ENCODE assay signal across 22 cellular contexts in genomic region chr10:86931872-86932271, GRCh38. TPM values are rescaled to one million over a fixed set of nuclear protein-coding genes. Genes with fewer than 3 reads are reported as not detected.
DNase-seq lines count a peak whose midpoint lies in the region; ATAC-seq and TF ChIP-seq lines count a peak whose summit lies in the region.
"Had no signal": no experiment of that assay in that cellular context is flagged by ENCODE, and none has a peak within 500 bp of the region (broad histone marks: within the 10 kb centered on the region; RNA-seq: fewer than 3 reads in every experiment).

No MANE protein-coding gene starts in this region.

- peaks cover 12% of the 10 kb centered on the region; the same call in 1 of the 2 replicates for H4K20me1 ChIP-seq in GM23338 (replicated peaks; ENCODE audit: insufficient read depth)

- 67 to 83% (median 80%) methylated on average over 1 of the region's 1 CpG for WGBS in spleen, 5 donors

- intact Hi-C loops in activated CD8-positive, alpha-beta T cell treated with anti-CD3 and anti-CD28 coated beads for 36 hours (cut with micrococcal nuclease): no loop called here
- intact Hi-C loops in spleen (cut with DNase I; ENCODE audit: low total_unique reads): no loop called here

- POLR2A ChIA-PET in activated CD8-positive, alpha-beta T cell treated with anti-CD3 and anti-CD28 coated beads for 36 hours (lab: Charles Lee): no interaction called here

- H3K79me2 ChIP-seq in GM23338 (replicated peaks; ENCODE audit: insufficient read depth): no peaks in the 10 kb centered on the region

- peaks cover 21% of the 10 kb centered on the region for H3K27me3 Mint-ChIP-seq in GM23338 (ENCODE audit: insufficient read depth, low read depth, poor library complexity)
- H3K27me3 Mint-ChIP-seq in activated CD8-positive, alpha-beta T cell treated with anti-CD3 and anti-CD28 coated beads for 36 hours: no peaks in the 10 kb centered on the region
- H3K27me3 Mint-ChIP-seq: stimulated activated naive CD8-positive, alpha-beta T cell treated with anti-CD3 and anti-CD28 coated beads, Interleukin-15, amount 100 ng/mL, for 72 hours had no signal

- H3K9me3 Mint-ChIP-seq in GM23338: no peaks in the 10 kb centered on the region
- H3K9me3 Mint-ChIP-seq in activated CD8-positive, alpha-beta T cell treated with anti-CD3 and anti-CD28 coated beads for 36 hours: no peaks in the 10 kb centered on the region
- H3K9me3 Mint-ChIP-seq: immature natural killer cell; stimulated activated naive CD8-positive, alpha-beta T cell treated with anti-CD3 and anti-CD28 coated beads, Interleukin-15, amount 100 ng/mL, for 72 hours had no signal

- H3K36me3 ChIP-seq in GM23338 (ENCODE audit: insufficient read depth) (peaks cover 17% of the 10 kb centered on the region), thoracic aorta (peaks cover 15% of the 10 kb centered on the region), spleen (peaks cover 0 to 62% (median 6%) of the 10 kb centered on the region in 6 donors)
- H3K36me3 ChIP-seq: colonic mucosa had no signal

- H3K27ac ChIP-seq in GM23338 (ENCODE audit: low read depth): no peak overlapping the region; the same call in 1 of the 2 replicates
- peak overlapping the region; percentile 4 to 15 for H3K27ac ChIP-seq in thoracic aorta
- no peak overlapping the region for H3K27ac ChIP-seq in spleen
- H3K27ac ChIP-seq: colonic mucosa, HL-60, RWPE1 had no signal

- no peak overlapping the region for H3K4me2 ChIP-seq in GM23338

- H3K27me3 ChIP-seq in GM23338 (ENCODE audit: insufficient read depth): no peaks in the 10 kb centered on the region
- no peaks in the 10 kb centered on the region for H3K27me3 ChIP-seq in thoracic aorta (replicated peaks; ENCODE audit: insufficient read depth)
- H3K27me3 ChIP-seq in spleen (replicated peaks in 1 of 7): no peaks in the 10 kb centered on the region
- H3K27me3 ChIP-seq: BE2C, colonic mucosa, heart left ventricle had no signal

- no peak overlapping the region for H3K4me3 Mint-ChIP-seq in GM23338
- H3K4me3 Mint-ChIP-seq in activated CD8-positive, alpha-beta T cell treated with anti-CD3 and anti-CD28 coated beads for 36 hours: no peak overlapping the region
- H3K4me3 Mint-ChIP-seq: immature natural killer cell; stimulated activated naive CD8-positive, alpha-beta T cell treated with anti-CD3 and anti-CD28 coated beads, Interleukin-15, amount 100 ng/mL, for 72 hours had no signal

- H2AFZ ChIP-seq in GM23338: no peak overlapping the region

- H3K4me1 Mint-ChIP-seq in GM23338: peaks cover 3% of the 10 kb centered on the region; the same call in 1 of the 3 replicates
- peaks cover 6% of the 10 kb centered on the region for H3K4me1 Mint-ChIP-seq in activated CD8-positive, alpha-beta T cell treated with anti-CD3 and anti-CD28 coated beads for 36 hours (ENCODE audit: low read depth)
- H3K4me1 Mint-ChIP-seq: immature natural killer cell had no signal

- TF ChIP-seq CTCF in GM23338 (conservative IDR thresholded peaks at IDR 0.05; ENCODE audit: low read depth in 2 of 2): no peak
- TF ChIP-seq CTCF in cardiac fibroblast (IDR thresholded peaks at IDR 0.05; ENCODE audit: low read depth, low read length): no peak
- TF ChIP-seq CTCF in thoracic aorta (IDR thresholded peaks at IDR 0.05): no peak
- TF ChIP-seq CTCF in activated CD8-positive, alpha-beta T cell treated with anti-CD3 and anti-CD28 coated beads for 36 hours (IDR thresholded peaks at IDR 0.05): no peak
- no peak for TF ChIP-seq CTCF in spleen (IDR thresholded peaks at IDR 0.05 in 8 of 11, conservative IDR thresholded peaks at IDR 0.05 in 3 of 11)

- 0 out of 2 replicates have a peak overlapping the region, but pooled peaks have one; percentile 25 for H3K27ac Mint-ChIP-seq in GM23338
- H3K27ac Mint-ChIP-seq in activated CD8-positive, alpha-beta T cell treated with anti-CD3 and anti-CD28 coated beads for 36 hours: no peak overlapping the region
- H3K27ac Mint-ChIP-seq: immature natural killer cell; stimulated activated naive CD8-positive, alpha-beta T cell treated with anti-CD3 and anti-CD28 coated beads, Interleukin-15, amount 100 ng/mL, for 72 hours had no signal

- H3K4me1 ChIP-seq in GM23338 (ENCODE audit: insufficient read depth) (no peaks in the 10 kb centered on the region), thoracic aorta (ENCODE audit: control insufficient read depth in 1 of 2, low read depth in 2 of 2) (peaks cover 7 to 28% of the 10 kb centered on the region in 2 donors), spleen (no peaks in the 10 kb centered on the region)
- H3K4me1 ChIP-seq: BE2C, colonic mucosa had no signal

- H3K9me2 ChIP-seq in GM23338 (ENCODE audit: insufficient read depth): no peaks in the 10 kb centered on the region

- H3K4me3 ChIP-seq in GM23338 (no peak overlapping the region), cardiac fibroblast (replicated peaks in 1 of 2; ENCODE audit: low read depth in 2 of 2, low read length in 2 of 2) (no peak overlapping the region), thoracic aorta (no peak overlapping the region), spleen (no peak overlapping the region)
- H3K4me3 ChIP-seq: colonic mucosa, heart left ventricle had no signal

- DNase-seq in GM23338 (ENCODE audit: low spot score) (no peak), cardiac fibroblast (ENCODE audit: low read depth in 2 of 2) (peak; percentile 71 to 73), left lobe of liver (ENCODE audit: low spot score) (no peak), thoracic aorta (ENCODE audit: low spot score) (no peak), Kasumi-1 (lab: John Stamatoyannopoulos, UW) (no peak), spleen (no peak)
- DNase-seq in activated CD8-positive, alpha-beta T cell treated with anti-CD3 and anti-CD28 coated beads for 36 hours: no peak
- DNase-seq: activated CD4-positive, alpha-beta T cell treated with anti-CD3 and anti-CD28 coated beads for 48 hours; activated naive CD4-positive, alpha-beta T cell; aorta; BE2C; colonic mucosa; heart left ventricle; immature natural killer cell; KG1; midbrain; NCI-H226; NK-92 treated with Interleukin-12 subunit alpha and Interleukin-12 subunit beta, amount 100 ng/mL, for 24 hours; retina; stimulated activated naive CD8-positive, alpha-beta T cell treated with anti-CD3 and anti-CD28 coated beads, Interleukin-15, amount 100 ng/mL, for 72 hours had no signal

- H3F3A ChIP-seq in GM23338 (replicated peaks; ENCODE audit: low read depth): peaks cover 5% of the 10 kb centered on the region; the same call in 1 of the 2 replicates

- H3K36me3 Mint-ChIP-seq in GM23338 (ENCODE audit: low read depth): peaks cover 19% of the 10 kb centered on the region
- H3K36me3 Mint-ChIP-seq in activated CD8-positive, alpha-beta T cell treated with anti-CD3 and anti-CD28 coated beads for 36 hours (ENCODE audit: low read depth): no peaks in the 10 kb centered on the region

- H3K9me3 ChIP-seq in thoracic aorta (no peaks in the 10 kb centered on the region), spleen (no peaks in the 10 kb centered on the region)
- H3K9me3 ChIP-seq: BE2C, colonic mucosa, heart left ventricle had no signal

- CTCF ChIA-PET in activated CD8-positive, alpha-beta T cell treated with anti-CD3 and anti-CD28 coated beads for 36 hours (lab: Charles Lee): no interaction called here

- no peak for TF ChIP-seq POLR2A in spleen (IDR thresholded peaks at IDR 0.05)

- no peak for ATAC-seq in GM23338
- peak; percentile 77 for ATAC-seq in left lobe of liver
- ATAC-seq in thoracic aorta (ENCODE audit: insufficient number of reproducible peaks, low FRiP score, low read depth): no peak
- no peak for ATAC-seq in activated CD8-positive, alpha-beta T cell treated with anti-CD3 and anti-CD28 coated beads for 36 hours
- ATAC-seq: heart left ventricle; stimulated activated naive CD8-positive, alpha-beta T cell treated with anti-CD3 and anti-CD28 coated beads, Interleukin-15, amount 100 ng/mL, for 72 hours had no signal

RNA-seq across cellular contexts. Expression of gene MMRN2, which starts 25.5 kb away (rescaled TPM):
- 1.0 and 2.4 TPM in 2 replicates for total RNA-seq in GM23338 (2014; rRNA removed; shearing (Covaris generic))
- 0.32 and 0.70 TPM in 2 replicates for polyA plus RNA-seq in GM23338 (2016; fragmentation: Nextera tagmentation; extraction: Ambion mirVana)
- total RNA-seq in left lobe of liver: 9.6 TPM
- 10 to 100 TPM; 49.4 to 55.0 TPM for total RNA-seq in thoracic aorta
- not detected for total RNA-seq in activated CD8-positive, alpha-beta T cell treated with anti-CD3 and anti-CD28 coated beads for 36 hours
- total RNA-seq in spleen: 100 to 1,000 TPM in 1 of 7 donors, 10 to 100 TPM in 6; 54.2 to 120 (median 81.0) TPM
- 10 to 100 TPM in 1 of 3 donors, 1 to 10 TPM in 2; 4.8 to 10.3 (median 5.9) TPM for polyA plus RNA-seq in spleen
- polyA plus RNA-seq: immature natural killer cell had no signal

RNA-seq across cellular contexts. Expression of gene SNCG, which starts 26.5 kb away (rescaled TPM):
- total RNA-seq in GM23338 (2014; rRNA removed; shearing (Covaris generic)): 4.0 and 9.6 TPM in 2 replicates
- polyA plus RNA-seq in GM23338 (2016; fragmentation: Nextera tagmentation; extraction: Ambion mirVana) (17.0 and 18.5 TPM in 2 replicates), spleen (100 to 1,000 TPM in 1 of 3 donors, 10 to 100 TPM in 2; 84.3 to 127 (median 98.9) TPM)
- total RNA-seq in left lobe of liver (2.0 TPM), thoracic aorta (100 to 1,000 TPM in 1 of 2 donors, 10 to 100 TPM in 1; 50.9 to 167 TPM), spleen (10 to 100 TPM; 19.9 to 83.0 (median 69.4) TPM)
- total RNA-seq in activated CD8-positive, alpha-beta T cell treated with anti-CD3 and anti-CD28 coated beads for 36 hours: not detected
- polyA plus RNA-seq: immature natural killer cell had no signal

RNA-seq across cellular contexts. Expression of gene ADIRF, which starts 36.4 kb away (rescaled TPM):
- not detected in 2 replicates for total RNA-seq in GM23338 (2014; rRNA removed; shearing (Covaris generic))
- polyA plus RNA-seq in GM23338 (2016; fragmentation: Nextera tagmentation; extraction: Ambion mirVana): 0.66 and 1.7 TPM in 2 replicates
- total RNA-seq in left lobe of liver: 79.3 TPM
- total RNA-seq in thoracic aorta: 100 to 1,000 TPM; 318 to 644 TPM
- total RNA-seq in activated CD8-positive, alpha-beta T cell treated with anti-CD3 and anti-CD28 coated beads for 36 hours: not detected
- total RNA-seq in spleen: 100 to 1,000 TPM in 1 of 7 donors, 10 to 100 TPM in 6; 23.9 to 139 (median 50.7) TPM
- 10 to 100 TPM; 61.6 to 84.5 (median 73.5) TPM for polyA plus RNA-seq in spleen
- polyA plus RNA-seq: immature natural killer cell had no signal

Comparison
In these comparisons a context has a peak if more than half of its experiments do, and no peak if none do; other contexts are left out.
1. DNase-seq: peak in cardiac fibroblast (2 of 2); none in GM23338 (single experiment), left lobe of liver (single experiment), thoracic aorta (single experiment), Kasumi-1 (0 of 2), activated CD8-positive, alpha-beta T cell treated with anti-CD3 and anti-CD28 coated beads for 36 hours (single experiment) and spleen (single experiment).
2. H3K27ac ChIP-seq: peak in thoracic aorta (2 of 2); none in GM23338 (single experiment) and spleen (0 of 8).
3. RNA of gene ADIRF, which starts 36.4 kb away (total RNA-seq): 318 to 644 TPM in thoracic aorta, 79.3 TPM in left lobe of liver (single experiment) and 23.9 to 139 TPM in spleen; not detected in GM23338 and not detected in activated CD8-positive, alpha-beta T cell treated with anti-CD3 and anti-CD28 coated beads for 36 hours; every median in the first group is over 10 times any median in the second.